Comparison of ENCODE assay signal across 1 cellular context in genomic region chr19:8505680-8506401, GRCh38.
A peak's percentile ranks its signal among the peaks of the same experiment; 100 is the strongest.
TF ChIP-seq lines count a peak whose summit lies in the region.

No MANE protein-coding gene starts in this region.

TF ChIP-seq in A549, 52 proteins besides CTCF, POLR2A, EP300 and RAD21 (continued from another document):
- TF ChIP-seq E2F6 (IDR thresholded peaks at IDR 0.05; ENCODE audit: borderline replicate concordance, low read depth), result peak; percentile 75
- no peak for TF ChIP-seq ELK1 (IDR thresholded peaks at IDR 0.05; ENCODE audit: low read depth, low read length)
- 0 out of 3 replicates have a peak, but pooled peaks have one; percentile 42 for TF ChIP-seq BCL3 (IDR thresholded peaks at IDR 0.05)
- TF ChIP-seq PBX3 (IDR thresholded peaks at IDR 0.05), result peak; percentile 27; the same call in 1 of the 2 replicates
- peak; percentile 64; the same call in 1 of the 2 replicates for TF ChIP-seq HMGXB4 (CRISPR knock-in tag; IDR thresholded peaks at IDR 0.05; ENCODE audit: borderline replicate concordance)
- no peak for TF ChIP-seq ESRRA (IDR thresholded peaks at IDR 0.05; ENCODE audit: borderline replicate concordance, low read length)
- no peak for TF ChIP-seq ZFP36 (IDR thresholded peaks at IDR 0.05; ENCODE audit: borderline replicate concordance, partially characterized antibody)
- TF ChIP-seq JUNB (IDR thresholded peaks at IDR 0.05), result no peak
- no peak for TF ChIP-seq CBX2 (IDR thresholded peaks at IDR 0.05; ENCODE audit: borderline replicate concordance, low read depth)
- peak; percentile 81 for TF ChIP-seq SMC3 (IDR thresholded peaks at IDR 0.05)
